2 cellular contexts compared by ENCODE assay signal in genomic region chr4:1533501-1534064, GRCh38.
TF ChIP-seq lines count a peak whose summit lies in the region.

No MANE protein-coding gene starts in this region.

TF ChIP-seq in HEK293, 187 proteins besides CTCF, POLR2A, EP300 and RAD21 (continued from another document and continues in another):
- TF ChIP-seq ZNF558 (tag by site-specific recombination; IDR thresholded peaks at IDR 0.05) (no peak), ZNF596 (tag by site-specific recombination; IDR thresholded peaks at IDR 0.05) (no peak), ZNF239 (tag by site-specific recombination; IDR thresholded peaks at IDR 0.05) (no peak), KLF7 (tag by site-specific recombination; IDR thresholded peaks at IDR 0.05; ENCODE audit: borderline replicate concordance) (no peak), ZNF704 (tag by site-specific recombination; IDR thresholded peaks at IDR 0.05) (no peak), ZNF311 (tag by site-specific recombination; IDR thresholded peaks at IDR 0.05; ENCODE audit: borderline replicate concordance) (no peak), ZBTB17 (tag by site-specific recombination; IDR thresholded peaks at IDR 0.05) (no peak), ZNF148 (tag by site-specific recombination; IDR thresholded peaks at IDR 0.05; ENCODE audit: borderline replicate concordance) (no peak), ATF2 (tag by site-specific recombination; IDR thresholded peaks at IDR 0.05; ENCODE audit: low read depth) (no peak), ZNF138 (tag by site-specific recombination; IDR thresholded peaks at IDR 0.05; ENCODE audit: borderline replicate concordance) (no peak), MYNN (tag by site-specific recombination; IDR thresholded peaks at IDR 0.05; ENCODE audit: borderline replicate concordance) (no peak), ZNF302 (tag by site-specific recombination; IDR thresholded peaks at IDR 0.05; ENCODE audit: low read depth) (no peak), TSHZ1 (tag by site-specific recombination; IDR thresholded peaks at IDR 0.05; ENCODE audit: borderline replicate concordance) (no peak; the same call in 1 of the 2 replicates), ZNF335 (tag by site-specific recombination; conservative IDR thresholded peaks at IDR 0.05) (no peak; the same call in 1 of the 2 replicates), ZNF433 (tag by site-specific recombination; IDR thresholded peaks at IDR 0.05; ENCODE audit: low read depth) (no peak), ZNF292 (tag by site-specific recombination; IDR thresholded peaks at IDR 0.05; ENCODE audit: borderline replicate concordance, low read depth) (no peak), ZSCAN4 (tag by site-specific recombination; IDR thresholded peaks at IDR 0.05) (no peak), KLF9 (tag by site-specific recombination; IDR thresholded peaks at IDR 0.05; ENCODE audit: low read depth) (no peak)

TF ChIP-seq in SK-N-SH treated with all-trans-retinoic acid at 6 μM for 48 hours, 23 proteins besides CTCF, POLR2A, EP300 and RAD21 (continued from another document):
- TF ChIP-seq PATZ1 (CRISPR knock-in tag; IDR thresholded peaks at IDR 0.05; ENCODE audit: borderline replicate concordance) (no peak), TOX (CRISPR knock-in tag; IDR thresholded peaks at IDR 0.05; ENCODE audit: borderline replicate concordance) (no peak), ARNTL (CRISPR knock-in tag; IDR thresholded peaks at IDR 0.05; ENCODE audit: borderline replicate concordance, low read depth) (no peak), OSR1 (CRISPR knock-in tag; IDR thresholded peaks at IDR 0.05) (no peak), ZFP30 (CRISPR knock-in tag; IDR thresholded peaks at IDR 0.05) (no peak), RARB (CRISPR knock-in tag; IDR thresholded peaks at IDR 0.05) (no peak), TSHZ2 (CRISPR knock-in tag; IDR thresholded peaks at IDR 0.05) (no peak), ZC3H10 (CRISPR knock-in tag; IDR thresholded peaks at IDR 0.05) (no peak), GLIS3 (CRISPR knock-in tag; IDR thresholded peaks at IDR 0.05) (no peak), ISL1 (CRISPR knock-in tag; IDR thresholded peaks at IDR 0.05) (no peak), BACH2 (CRISPR knock-in tag; IDR thresholded peaks at IDR 0.05; ENCODE audit: borderline replicate concordance) (no peak), POU6F1 (CRISPR knock-in tag; IDR thresholded peaks at IDR 0.05; ENCODE audit: borderline replicate concordance, low read depth) (no peak), ZNF8 (CRISPR knock-in tag; IDR thresholded peaks at IDR 0.05) (no peak), SNAI2 (CRISPR knock-in tag; IDR thresholded peaks at IDR 0.05) (no peak)
